8 cellular contexts compared by ENCODE assay signal in genomic region chr10:61284222-61284890, GRCh38.
DNase-seq lines count a peak whose midpoint lies in the region; ATAC-seq, FAIRE-seq and TF ChIP-seq lines count a peak whose summit lies in the region.

No MANE protein-coding gene starts in this region.

- DNase-seq in Ammon's horn (ENCODE audit: low spot score) (peak; percentile 69), GM12892 (ENCODE audit: insufficient read length) (no peak), NCI-H69 (lab: John Stamatoyannopoulos, UW) (peak; percentile 64), body of pancreas (peak in 1 of 4 donors; percentile 14), testis (no peak)

- H3K4me1 ChIP-seq in body of pancreas (no peaks in the 10 kb centered on the region), testis (no peaks in the 10 kb centered on the region)

- H3K27ac ChIP-seq in body of pancreas (no peak overlapping the region), testis (no peak overlapping the region)

- 0 to 1% methylated on average over 5 of the region's 5 CpGs for WGBS in body of pancreas, 2 donors
- WGBS in testis, 2 donors = 12 to 16% methylated on average over 5 of the region's 5 CpGs

- TF ChIP-seq POLR2A in GM12892 (IDR thresholded peaks at IDR 0.05; ENCODE audit: low read depth, low read length) (no peak), body of pancreas (IDR thresholded peaks at IDR 0.05) (no peak), testis (IDR thresholded peaks at IDR 0.05) (no peak)

- H3K36me3 ChIP-seq in body of pancreas (replicated peaks in 1 of 2; ENCODE audit: insufficient read depth in 1 of 2, low read depth in 2 of 2) (no peaks in the 10 kb centered on the region), testis (ENCODE audit: low read depth, missing control alignments) (no peaks in the 10 kb centered on the region)

- H3K27me3 ChIP-seq in body of pancreas (no peaks in the 10 kb centered on the region), testis (no peaks in the 10 kb centered on the region)

- no peaks in the 10 kb centered on the region for H3K9me3 ChIP-seq in body of pancreas
- no peaks in the 10 kb centered on the region for H3K9me3 ChIP-seq in testis

- TF ChIP-seq CTCF in body of pancreas (IDR thresholded peaks at IDR 0.05) (peak; percentile 55 to 84 (median 78)), testis (IDR thresholded peaks at IDR 0.05) (peak; percentile 65 to 88 (median 79))

- peak; percentile 86 for FAIRE-seq in GM12892 (lab: Jason Lieb, UNC)
- FAIRE-seq in islet of Langerhans (lab: Jason Lieb, UNC) = peak; percentile 100

- ATAC-seq in body of pancreas = peak; percentile 77
- no peak for ATAC-seq in HG03342 (IDR thresholded peaks at IDR 0.05; ENCODE audit: unreplicated experiment)
- ATAC-seq in GM18498 (IDR thresholded peaks at IDR 0.05; ENCODE audit: unreplicated experiment) = no peak

- intact Hi-C loops in body of pancreas (cut with DNase I) = loop anchor here (5.0 to 10.0 kb wide), 2 partner anchors 130 to 467 kb away; no protein-coding TSS in a partner anchor
- intact Hi-C loops in testis (cut with DNase I; ENCODE audit: low total_unique reads) = loop anchor here (5.0 to 10.0 kb wide), 2 partner anchors 150 to 472 kb away; no protein-coding TSS in a partner anchor

- no peak overlapping the region for H3K4me3 ChIP-seq in body of pancreas
- H3K4me3 ChIP-seq in testis = no peak overlapping the region

Comparison
In these comparisons a context has a peak if more than half of its experiments do, and no peak if none do; other contexts are left out.
1. DNase-seq: peak in Ammon's horn (single experiment) and NCI-H69 (single experiment); none in GM12892 (single experiment) and testis (single experiment).